ENCODE assay signal across 8 cellular contexts in the genomic region with DNA sequence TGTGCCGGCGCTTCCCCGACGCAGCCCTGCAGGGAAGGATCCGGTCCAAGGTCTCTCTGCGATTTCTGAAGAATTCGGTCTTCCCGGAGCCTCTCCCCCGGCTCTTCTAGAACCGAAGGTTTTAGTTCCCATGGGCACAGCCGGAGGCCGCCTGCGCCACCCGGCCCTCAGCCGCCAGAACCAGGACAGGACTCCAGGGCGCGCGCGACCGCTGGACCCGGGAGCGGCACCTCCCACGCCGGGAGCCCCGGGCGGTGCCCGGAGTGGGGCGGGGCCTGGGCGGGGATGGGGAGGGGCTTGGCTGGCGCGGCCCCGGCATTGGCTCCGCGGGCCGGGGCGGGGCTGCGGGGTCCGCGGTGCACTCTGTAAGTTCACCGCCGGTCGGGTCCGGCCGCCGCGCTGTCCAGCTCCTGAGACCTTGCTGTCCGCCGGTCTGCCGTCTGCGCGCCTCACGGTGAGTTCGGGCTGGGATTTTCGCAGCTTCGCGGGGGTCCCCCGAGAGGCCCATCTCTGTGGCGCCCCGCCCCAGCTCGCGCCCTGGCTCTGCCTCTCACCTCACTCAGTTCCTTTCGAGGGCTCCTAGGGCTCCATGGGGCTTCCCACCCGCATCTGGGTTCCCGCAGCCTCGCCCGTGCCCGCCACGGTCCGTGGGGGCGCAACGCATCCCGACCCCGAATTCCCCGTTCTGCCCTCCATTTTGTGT. TPM values are rescaled to one million over a fixed set of nuclear protein-coding genes. Genes with fewer than 3 reads are reported as not detected.
DNase-seq lines count a peak whose midpoint lies in the region; ATAC-seq, FAIRE-seq and TF ChIP-seq lines count a peak whose summit lies in the region.

Gene CDC42EP2, plus strand, starts transcription at position 366 of the 703 bp plus-strand sequence. CDS start 6,033 bp downstream, outside the sequence.

- H2BK15ac ChIP-seq in H1 (ENCODE audit: low read length) (0 out of 2 replicates have a peak within 1 kb of the TSS, but pooled peaks have one; percentile 65), mesenchymal stem cell (ENCODE audit: low read depth, poor library complexity, severe bottlenecking) (peak within 1 kb of the TSS; percentile 70)

- H3K4me2 ChIP-seq in H1 (ENCODE audit: insufficient read depth in 1 of 2, low read depth in 2 of 2, low read length in 2 of 2) = peak within 1 kb of the TSS; percentile 78 to 79
- peak within 1 kb of the TSS; percentile 78 for H3K4me2 ChIP-seq in mesenchymal stem cell (ENCODE audit: low read length, poor library complexity, severe bottlenecking)

- 0 out of 4 replicates have a peak, but pooled peaks of 1 of the 3 experiments have one; percentile 1 for TF ChIP-seq CTCF in H1 (IDR thresholded peaks at IDR 0.05; ENCODE audit: control extremely low read depth in 1 of 3, insufficient read depth in 1 of 3, low read depth in 1 of 3, low read length in 3 of 3)

- peaks cover 2% of the 10 kb centered on the region; the same call in 1 of the 2 replicates for H3K79me1 ChIP-seq in H1 (ENCODE audit: low read depth, low read length)
- peaks cover 5% of the 10 kb centered on the region for H3K79me1 ChIP-seq in mesenchymal stem cell (replicated peaks; ENCODE audit: low read length, poor library complexity, severe bottlenecking)

- CTCF ChIA-PET in H1 (lab: Charles Lee; ENCODE audit: partially characterized antibody) = interaction anchor here (0.6 to 52.8 kb wide), 23 partner anchors 17 to 466 kb away, joined by 3 to 1179 read pairs (median 4); partner anchors contain the start of gene DPF2

- H4K91ac ChIP-seq in H1 (replicated peaks; ENCODE audit: insufficient read length, low read length) (no peak within 1 kb of the TSS), mesenchymal stem cell (ENCODE audit: low read length) (peak within 1 kb of the TSS; percentile 40)

- H3K79me2 ChIP-seq in H1 (ENCODE audit: control insufficient read depth in 1 of 2, insufficient read depth in 2 of 2, low read length in 2 of 2) = peaks cover 0 to 15% of the 10 kb centered on the region in 2 experiments; a peak in 2 of 4 replicates

- H2BK12ac ChIP-seq in H1 (ENCODE audit: low read depth, low read length) = peak within 1 kb of the TSS; percentile 50; the same call in 1 of the 2 replicates
- peak within 1 kb of the TSS; percentile 24 to 71 for H2BK12ac ChIP-seq in mesenchymal stem cell (ENCODE audit: low read length in 2 of 2)

- no peak within 1 kb of the TSS for H3K14ac ChIP-seq in H1 (ENCODE audit: insufficient read length)
- H3K14ac ChIP-seq in mesenchymal stem cell (ENCODE audit: low read length in 2 of 2) = peak within 1 kb of the TSS in 1 of 2 experiments; percentile 97

- no peak for TF ChIP-seq EP300 in H1 (IDR thresholded peaks at IDR 0.05; ENCODE audit: borderline replicate concordance in 1 of 2, low read depth in 2 of 2, low read length in 2 of 2)

- no peak within 1 kb of the TSS; the same call in 1 of the 2 replicates for H3K27ac ChIP-seq in H1 (ENCODE audit: low read depth, low read length)
- peak within 1 kb of the TSS; percentile 57 for H3K27ac ChIP-seq in mesenchymal stem cell (ENCODE audit: low read length, poor library complexity, severe bottlenecking)

- no peak for TF ChIP-seq RAD21 in H1 (IDR thresholded peaks at IDR 0.05 in 1 of 2, conservative IDR thresholded peaks at IDR 0.05 in 1 of 2; ENCODE audit: low read depth in 2 of 2, low read length in 2 of 2)

- no peak within 1 kb of the TSS for H2BK120ac ChIP-seq in H1 (replicated peaks; ENCODE audit: low read depth, low read length)
- H2BK120ac ChIP-seq in mesenchymal stem cell (ENCODE audit: low read depth, low read length) = peak within 1 kb of the TSS; percentile 29

- FAIRE-seq in GM18507 (lab: Jason Lieb, UNC) = peak; percentile 36
- no peak for FAIRE-seq in H1 (lab: Jason Lieb, UNC)

- H2BK5ac ChIP-seq in H1 (ENCODE audit: low read depth, low read length) (peak within 1 kb of the TSS; percentile 35; the same call in 1 of the 2 replicates), mesenchymal stem cell (ENCODE audit: low read depth, low read length, poor library complexity, severe bottlenecking) (peak within 1 kb of the TSS; percentile 35)

- no peak within 1 kb of the TSS for H4K5ac ChIP-seq in H1 (ENCODE audit: insufficient read length, low read depth, low read length)

- DNase-seq in A172 (ENCODE audit: low spot score) = peak; percentile 67
- DNase-seq in GM18507 (ENCODE audit: extremely low spot score, insufficient read length, low read depth) = peak; percentile 69
- peak; percentile 49 for DNase-seq in NCI-H748 treated with DMSO at 0.1 percent for 48 hours (lab: John Stamatoyannopoulos, UW)
- peak; percentile 48 to 57 for DNase-seq in activated CD8-positive, alpha-beta memory T cell treated with anti-CD3 and anti-CD28 coated beads for 4 hours (ENCODE audit: low read depth in 2 of 2)
- DNase-seq in H1 (ENCODE audit: low read depth in 1 of 2, low spot score in 2 of 2) = peak in 1 of 2 experiments; percentile 87
- peak; percentile 90 for DNase-seq in mesenchymal stem cell
- DNase-seq in stimulated activated CD8-positive, alpha-beta memory T cell treated with anti-CD3 and anti-CD28 coated beads, Interleukin-12 subunit alpha, Interleukin-12 subunit beta, amount 100 ng/mL, for 24 hours (ENCODE audit: extremely low read depth) = peak; percentile 47

- peaks cover under 1 to 13% of the 10 kb centered on the region in 2 experiments for H4K20me1 ChIP-seq in H1 (replicated peaks in 1 of 2; ENCODE audit: control insufficient read depth in 1 of 2, insufficient read depth in 2 of 2, low read length in 2 of 2)

- H3K9me3 ChIP-seq in H1 (ENCODE audit: insufficient read depth in 2 of 2, low read depth in 1 of 2, low read length in 1 of 2) = no peaks in the 10 kb centered on the region
- H3K9me3 ChIP-seq in mesenchymal stem cell (ENCODE audit: control insufficient read depth, low read length) = no peaks in the 10 kb centered on the region

- H3K4ac ChIP-seq in H1 (replicated peaks; ENCODE audit: insufficient read length, low read depth, low read length) (no peak within 1 kb of the TSS), mesenchymal stem cell (ENCODE audit: low read depth in 1 of 2, low read length in 2 of 2) (peak within 1 kb of the TSS in 1 of 2 experiments; percentile 76)

- H3K36me3 ChIP-seq in H1 (ENCODE audit: control insufficient read depth in 2 of 4, insufficient read depth in 4 of 4, low read length in 3 of 4) = no peaks in the 10 kb centered on the region
- H3K36me3 ChIP-seq in mesenchymal stem cell (ENCODE audit: control insufficient read depth in 1 of 2, insufficient read depth in 2 of 2, low read depth in 1 of 2, low read length in 2 of 2) = peaks cover 0 to 9% of the 10 kb centered on the region in 2 experiments

- no peak within 1 kb of the TSS for H2BK20ac ChIP-seq in H1 (ENCODE audit: low read length)

- H3K18ac ChIP-seq in H1 (ENCODE audit: extremely low read depth, low read length) = peak within 1 kb of the TSS; percentile 48
- H3K18ac ChIP-seq in mesenchymal stem cell (ENCODE audit: low read depth in 1 of 2, low read length in 2 of 2) = peak within 1 kb of the TSS; percentile 16 to 75

- H2AK5ac ChIP-seq in H1 (ENCODE audit: low read depth, low read length) (no peak within 1 kb of the TSS), mesenchymal stem cell (ENCODE audit: low read length, severe bottlenecking) (no peak within 1 kb of the TSS)

- TF ChIP-seq POLR2A in H1 (IDR thresholded peaks at IDR 0.05; ENCODE audit: control extremely low read depth in 1 of 2, low read depth in 2 of 2, low read length in 2 of 2) = peak; percentile 55 to 67; a peak in 2 of 3 replicates

- H4K8ac ChIP-seq in H1 (ENCODE audit: extremely low read depth, insufficient read depth, low read length) (peak within 1 kb of the TSS; percentile 45; the same call in 1 of the 2 replicates), mesenchymal stem cell (ENCODE audit: low read length) (peak within 1 kb of the TSS; percentile 56)

- H3K4me3 ChIP-seq in H1 (ENCODE audit: extremely low read depth in 1 of 4, insufficient read depth in 2 of 4, low read depth in 3 of 4, low read length in 4 of 4) = peak within 1 kb of the TSS; percentile 34 to 84 (median 68)
- H3K4me3 ChIP-seq in mesenchymal stem cell (ENCODE audit: insufficient read depth in 1 of 2, low read depth in 1 of 2, low read length in 2 of 2) = peak within 1 kb of the TSS; percentile 85 to 100

- H2AFZ ChIP-seq in H1 (ENCODE audit: low read length) (no peak within 1 kb of the TSS), mesenchymal stem cell (ENCODE audit: low read depth, low read length) (no peak within 1 kb of the TSS)

- H3K27me3 ChIP-seq in H1 (replicated peaks in 1 of 4; ENCODE audit: control insufficient read depth in 3 of 4, extremely low read depth in 1 of 4, insufficient read depth in 3 of 4, low read length in 3 of 4) (peaks cover 0 to 15% (median 10%) of the 10 kb centered on the region in 4 experiments; a peak in 5 of 7 replicates), mesenchymal stem cell (ENCODE audit: control insufficient read depth in 1 of 2, insufficient read depth in 1 of 2, low read length in 2 of 2) (no peaks in the 10 kb centered on the region)

- POLR2A ChIA-PET in H1 (lab: Charles Lee; ENCODE audit: partially characterized antibody) = interaction anchor here (0.5 to 14.1 kb wide), 18 partner anchors 12 to 1504 kb away, joined by 3 to 208 read pairs (median 3); partner anchors contain the start of genes DPF2, FAU, MRPL49 and POLA2

- no peak within 1 kb of the TSS for H3K23ac ChIP-seq in H1 (ENCODE audit: insufficient read length)
- H3K23ac ChIP-seq in mesenchymal stem cell (ENCODE audit: low read length in 2 of 2) = peak within 1 kb of the TSS in 1 of 2 experiments; percentile 36

- peaks cover 7% of the 10 kb centered on the region; the same call in 1 of the 2 replicates for H3K23me2 ChIP-seq in H1 (ENCODE audit: low read depth, low read length)

- peak; percentile 78 for ATAC-seq in HG03097 (IDR thresholded peaks at IDR 0.05; ENCODE audit: low FRiP score, unreplicated experiment)

- H3K56ac ChIP-seq in H1 (replicated peaks; ENCODE audit: insufficient read length, low read depth, low read length) = peak within 1 kb of the TSS; percentile 25

- peak within 1 kb of the TSS in 3 of 4 experiments; percentile 41 to 65 (median 60); a peak in 5 of 7 replicates for H3K9ac ChIP-seq in H1 (replicated peaks in 1 of 4; ENCODE audit: extremely low read depth in 1 of 4, low read depth in 3 of 4, low read length in 3 of 4)
- H3K9ac ChIP-seq in mesenchymal stem cell (ENCODE audit: low read length) = peak within 1 kb of the TSS; percentile 100

- H3K4me1 ChIP-seq in H1 (replicated peaks in 1 of 4; ENCODE audit: control insufficient read depth in 3 of 4, insufficient read depth in 4 of 4, low read length in 3 of 4) (peaks cover 0 to 15% (median 11%) of the 10 kb centered on the region in 4 experiments; a peak in 6 of 7 replicates), mesenchymal stem cell (ENCODE audit: control insufficient read depth, insufficient read depth, low read depth, low read length) (peaks cover 22% of the 10 kb centered on the region)

- WGBS in H1 (ENCODE audit: extremely low coverage in 1 of 2, insufficient coverage in 1 of 2, insufficient read length in 1 of 2, insufficient replicate concordance in 2 of 2, low coverage in 1 of 2, low lambda C conversion rate in 2 of 2, missing lambda C conversion rate in 1 of 2), 2 experiments = 3% methylated on average over 18 of the region's 74 CpGs; no CpG with 5 or more reads in 1 of the 2 experiments
- under 1% methylated on average over 57 of the region's 74 CpGs for WGBS in mesenchymal stem cell

RNA-seq across cellular contexts. Expression of gene CDC42EP2, which starts in this region (rescaled TPM):
- total RNA-seq in A172 (2014; rRNA removed; shearing (Covaris generic)) = 1.7 and 5.3 TPM in 2 replicates
- total RNA-seq in H1 (2021; fragmentation: NEBNext Ultra II Directional; extraction: Animal tissue kit (Norgen Biotek cat#: 25700)) = 11.7 and 11.8 TPM in 2 replicates
- 13.3 and 19.4 TPM in 2 replicates for polyA plus RNA-seq in H1 (2011; rRNA removed)
- polyA plus RNA-seq in H1 (2011; cell fraction: cytosol; rRNA removed) = 4.6 TPM
- 14.3 TPM for polyA plus RNA-seq in H1 (2011; cell fraction: nucleus; rRNA removed)
- polyA plus RNA-seq in H1 (2012, experiment 1 of 2) = 10.0 to 13.0 TPM (median 12.5 TPM) in 4 replicates
- 11.2 TPM for polyA plus RNA-seq in H1 (2012, experiment 2 of 2)
- 11.6 TPM for polyA plus RNA-seq in H1 (2013, experiment 1 of 2)
- 13.0 TPM for polyA plus RNA-seq in H1 (2013, experiment 2 of 2)
- 5.2 and 18.4 TPM in 2 replicates for polyA minus RNA-seq in H1 (2011; rRNA and poly(A)+ RNA removed)
- polyA minus RNA-seq in H1 (2011; cell fraction: cytosol; rRNA and poly(A)+ RNA removed) = 5.3 TPM
- polyA minus RNA-seq in H1 (2011; cell fraction: nucleus; rRNA and poly(A)+ RNA removed) = 21.8 TPM
- polyA plus RNA-seq in mesenchymal stem cell (2013, experiment 1 of 2) = 22.3 TPM
- polyA plus RNA-seq in mesenchymal stem cell (2013, experiment 2 of 2) = 21.3 TPM
